In genomic region chr10:30822693-30823465, GRCh38 we compare ENCODE assay signal across 20 cellular contexts.
"Had no signal": no experiment of that assay in that cellular context is flagged by ENCODE, and none has a peak within 500 bp of the region (broad histone marks: within the 10 kb centered on the region; RNA-seq: fewer than 3 reads in every experiment).

No MANE protein-coding gene starts in this region.

- H3K27me3 ChIP-seq: left lung, neutrophil, stomach had no signal

- H3K36me3 ChIP-seq: left lung, lower lobe of right lung, neutrophil, stomach, thoracic aorta had no signal

- H3K36me3 Mint-ChIP-seq: immature natural killer cell; memory B cell; natural killer cell treated with Interleukin-12 subunit alpha and Interleukin-12 subunit beta and Interleukin-15 and Interleukin-18, amount 100 ng/mL, for 72 hours had no signal

- H3K4me3 ChIP-seq: coronary artery, left lung, lower lobe of right lung, stomach, thoracic aorta had no signal

- H3K9me3 Mint-ChIP-seq: endodermal cell; immature natural killer cell; memory B cell; natural killer cell treated with Interleukin-12 subunit alpha and Interleukin-12 subunit beta and Interleukin-15 and Interleukin-18, amount 100 ng/mL, for 72 hours had no signal

- H3K27ac Mint-ChIP-seq: endodermal cell; immature natural killer cell; memory B cell; natural killer cell treated with Interleukin-12 subunit alpha and Interleukin-12 subunit beta and Interleukin-15 and Interleukin-18, amount 100 ng/mL, for 72 hours had no signal

- H3K27ac ChIP-seq: foreskin keratinocyte, left lung, lower lobe of right lung, neutrophil, thoracic aorta had no signal

- H3K4me3 Mint-ChIP-seq: endodermal cell; immature natural killer cell; memory B cell; natural killer cell treated with Interleukin-12 subunit alpha and Interleukin-12 subunit beta and Interleukin-15 and Interleukin-18, amount 100 ng/mL, for 72 hours had no signal

- H3K4me1 ChIP-seq: foreskin keratinocyte, left lung had no signal

- H3K9me3 ChIP-seq: left lung, lower lobe of right lung, neutrophil, stomach, thoracic aorta had no signal

- H3K4me1 Mint-ChIP-seq: memory B cell had no signal

- ATAC-seq: left lung; lower lobe of right lung; natural killer cell treated with Interleukin-12 subunit alpha and Interleukin-12 subunit beta and Interleukin-15 and Interleukin-18, amount 100 ng/mL, for 72 hours had no signal

- DNase-seq: effector CD4-positive, alpha-beta T cell; endodermal cell; immature natural killer cell; left lung; lower lobe of right lung; midbrain; posterior cingulate gyrus; stimulated activated CD4-positive, alpha-beta T cell treated with anti-CD3 and anti-CD28 coated beads, Interleukin-15, amount 100 ng/mL, for 24 hours; stimulated activated CD4-positive, alpha-beta T cell treated with anti-CD3 and anti-CD28 coated beads, Interleukin-1b, Interleukin-23, amount 100 ng/mL, for 48 hours; stimulated activated CD4-positive, alpha-beta T cell treated with anti-CD3 and anti-CD28 coated beads, Interleukin-4, amount 100 ng/mL, for 4 hours; stimulated activated naive CD4-positive, alpha-beta T cell; stomach; substantia nigra; trophoblast cell had no signal
